11 cellular contexts compared by ENCODE assay signal in genomic region chr1:173112129-173112528, GRCh38.
A peak's percentile ranks its signal among the peaks of the same experiment; 100 is the strongest.
DNase-seq lines count a peak whose midpoint lies in the region; ATAC-seq and TF ChIP-seq lines count a peak whose summit lies in the region.
"Had no signal": no experiment of that assay in that cellular context is flagged by ENCODE, and none has a peak within 500 bp of the region (broad histone marks: within the 10 kb centered on the region; RNA-seq: fewer than 3 reads in every experiment).

No MANE protein-coding gene starts in this region.

- H3K36me3 Mint-ChIP-seq in MCF 10A (ENCODE audit: insufficient read depth, unreplicated experiment) = no peaks in the 10 kb centered on the region
- H3K36me3 Mint-ChIP-seq in GM23338 (ENCODE audit: low read depth) = no peaks in the 10 kb centered on the region

- CTCF ChIA-PET in MCF 10A (lab: Yijun Ruan, JAX) = no interaction called here

- H3K4me2 ChIP-seq in GM23338 = no peak overlapping the region
- H3K4me2 ChIP-seq: A549 had no signal

- no peaks in the 10 kb centered on the region for H3K79me2 ChIP-seq in GM23338 (replicated peaks; ENCODE audit: insufficient read depth)

- DNase-seq in MCF 10A (ENCODE audit: unreplicated experiment) = peak; percentile 34
- DNase-seq in breast epithelium (ENCODE audit: low spot score in 2 of 2) = no peak
- peak; percentile 100 for DNase-seq in SKM-1 treated with dmso at 0.1 percent for 144 hours (lab: John Stamatoyannopoulos, UW; ENCODE audit: unreplicated experiment)
- DNase-seq in upper lobe of right lung = no peak
- DNase-seq in ascending aorta (ENCODE audit: low spot score in 2 of 2) = no peak
- no peak for DNase-seq in GM23338 (ENCODE audit: low spot score)
- no peak for DNase-seq in activated naive CD4-positive, alpha-beta T cell treated with anti-CD3 and anti-CD28 coated beads, Interleukin-2, amount 50 U/mL, for 16 hours

- H3K4me1 Mint-ChIP-seq in MCF 10A (ENCODE audit: insufficient read depth, unreplicated experiment) = peaks cover 14% of the 10 kb centered on the region
- no peaks in the 10 kb centered on the region for H3K4me1 Mint-ChIP-seq in GM23338
- H3K4me1 Mint-ChIP-seq: neural crest cell had no signal

- H3K9me2 ChIP-seq in GM23338 (ENCODE audit: insufficient read depth) = peaks cover 12% of the 10 kb centered on the region

- no peak overlapping the region for H3K27ac Mint-ChIP-seq in MCF 10A (ENCODE audit: low read depth, unreplicated experiment)
- H3K27ac Mint-ChIP-seq in GM23338 = no peak overlapping the region
- H3K27ac Mint-ChIP-seq: T-helper 1 cell treated with Interleukin-12 subunit alpha and Interleukin-12 subunit beta and Interleukin-4 antibody, amounts not matched to agents 30 μg/mL and 1 μg/mL, for 36 hours had no signal

- POLR2A ChIA-PET in MCF 10A (lab: Yijun Ruan, JAX) = no interaction called here

- H3K27ac ChIP-seq in breast epithelium (no peak overlapping the region), upper lobe of right lung (no peak overlapping the region), ascending aorta (no peak overlapping the region), GM23338 (ENCODE audit: low read depth) (no peak overlapping the region)
- H3K27ac ChIP-seq: A549 had no signal

- H2AFZ ChIP-seq in GM23338 = no peak overlapping the region

- H3K9me3 Mint-ChIP-seq in MCF 10A (ENCODE audit: unreplicated experiment) (peaks cover 9% of the 10 kb centered on the region), GM23338 (peaks cover 13% of the 10 kb centered on the region; the same call in 2 of the 3 replicates)

- peak; percentile 95 for ATAC-seq in HG03095 (IDR thresholded peaks at IDR 0.05; ENCODE audit: unreplicated experiment)
- peak; percentile 68 for ATAC-seq in upper lobe of right lung
- ATAC-seq in GM23338 = no peak
- ATAC-seq: A549 had no signal

- H3K27me3 Mint-ChIP-seq in MCF 10A (ENCODE audit: insufficient read depth, unreplicated experiment) = no peaks in the 10 kb centered on the region
- H3K27me3 Mint-ChIP-seq in GM23338 (ENCODE audit: insufficient read depth, low read depth, poor library complexity) = no peaks in the 10 kb centered on the region

- no peak for TF ChIP-seq POLR2A in breast epithelium (IDR thresholded peaks at IDR 0.05)

- TF ChIP-seq CTCF in MCF 10A (IDR thresholded peaks at IDR 0.05; ENCODE audit: unreplicated experiment) (no peak), breast epithelium (IDR thresholded peaks at IDR 0.05) (no peak), upper lobe of right lung (IDR thresholded peaks at IDR 0.05) (no peak), ascending aorta (IDR thresholded peaks at IDR 0.05) (no peak), GM23338 (conservative IDR thresholded peaks at IDR 0.05; ENCODE audit: low read depth in 2 of 2) (no peak)

- H3K9me3 ChIP-seq in breast epithelium (peaks cover 0 to 8% of the 10 kb centered on the region in 2 donors), upper lobe of right lung (no peaks in the 10 kb centered on the region), ascending aorta (peaks cover 0 to 4% of the 10 kb centered on the region in 2 donors)

- intact Hi-C loops in MCF 10A (cut with micrococcal nuclease) = no loop called here
- intact Hi-C loops in breast epithelium (cut with DNase I; ENCODE audit: low total_unique reads) = no loop called here
- intact Hi-C loops in upper lobe of right lung (cut with DNase I) = no loop called here
- intact Hi-C loops in ascending aorta (cut with DNase I) = no loop called here

- H3K4me3 Mint-ChIP-seq in MCF 10A (ENCODE audit: unreplicated experiment) = no peak overlapping the region
- H3K4me3 Mint-ChIP-seq in GM23338 = no peak overlapping the region
- H3K4me3 Mint-ChIP-seq: neural crest cell; T-helper 1 cell treated with Interleukin-12 subunit alpha and Interleukin-12 subunit beta and Interleukin-4 antibody, amounts not matched to agents 30 μg/mL and 1 μg/mL, for 36 hours had no signal

- H3K36me3 ChIP-seq in breast epithelium (no peaks in the 10 kb centered on the region), upper lobe of right lung (no peaks in the 10 kb centered on the region), ascending aorta (no peaks in the 10 kb centered on the region), GM23338 (ENCODE audit: insufficient read depth) (0 out of 2 replicates have a peak, but pooled peaks cover 3% of the 10 kb centered on the region)

- no TSS peak for BruUV-seq in MCF 10A (replicated peaks; lab: Mats Ljungman, UMichigan)

- H4K20me1 ChIP-seq in GM23338 (replicated peaks; ENCODE audit: insufficient read depth) = no peaks in the 10 kb centered on the region

- H3K4me3 ChIP-seq in breast epithelium = no peak overlapping the region
- no peak overlapping the region for H3K4me3 ChIP-seq in upper lobe of right lung
- no peak overlapping the region for H3K4me3 ChIP-seq in ascending aorta
- no peak overlapping the region for H3K4me3 ChIP-seq in GM23338
- H3K4me3 ChIP-seq: A549 had no signal

- H3K4me1 ChIP-seq in breast epithelium = no peaks in the 10 kb centered on the region
- H3K4me1 ChIP-seq in upper lobe of right lung = no peaks in the 10 kb centered on the region
- H3K4me1 ChIP-seq in ascending aorta = no peaks in the 10 kb centered on the region
- no peaks in the 10 kb centered on the region for H3K4me1 ChIP-seq in GM23338 (ENCODE audit: insufficient read depth)
- H3K4me1 ChIP-seq: A549 had no signal

- H3K27me3 ChIP-seq in breast epithelium (no peaks in the 10 kb centered on the region), upper lobe of right lung (no peaks in the 10 kb centered on the region), ascending aorta (no peaks in the 10 kb centered on the region), GM23338 (ENCODE audit: insufficient read depth) (no peaks in the 10 kb centered on the region)

- no peaks in the 10 kb centered on the region for H3F3A ChIP-seq in GM23338 (replicated peaks; ENCODE audit: low read depth)

TF ChIP-seq in GM23338, 12 proteins besides CTCF, POLR2A, EP300 and RAD21 (continues in another document):
- no peak for TF ChIP-seq ZNF114 (CRISPR knock-in tag; IDR thresholded peaks at IDR 0.05)
- no peak for TF ChIP-seq ZNF331 (CRISPR knock-in tag; IDR thresholded peaks at IDR 0.05; ENCODE audit: low read depth)
- TF ChIP-seq NANOG (IDR thresholded peaks at IDR 0.05; ENCODE audit: borderline replicate concordance) = no peak
- TF ChIP-seq CREB1 (CRISPR knock-in tag; IDR thresholded peaks at IDR 0.05; ENCODE audit: low read depth) = no peak
- TF ChIP-seq REST (IDR thresholded peaks at IDR 0.05; ENCODE audit: unreplicated experiment) = no peak
- TF ChIP-seq JUNB (IDR thresholded peaks at IDR 0.05; ENCODE audit: unreplicated experiment) = no peak
- no peak for TF ChIP-seq ETS1 (IDR thresholded peaks at IDR 0.05)
- TF ChIP-seq STAT1 (IDR thresholded peaks at IDR 0.05; ENCODE audit: unreplicated experiment) = no peak
- TF ChIP-seq POLR2AphosphoS5 (IDR thresholded peaks at IDR 0.05; ENCODE audit: low read depth) = no peak

Comparison
In these comparisons a context has a peak if more than half of its experiments do, and no peak if none do; other contexts are left out.
1. DNase-seq: peak in MCF 10A (single experiment) and SKM-1 treated with dmso at 0.1 percent for 144 hours (single experiment); none in breast epithelium (0 of 2), upper lobe of right lung (single experiment), ascending aorta (0 of 2), GM23338 (single experiment) and activated naive CD4-positive, alpha-beta T cell treated with anti-CD3 and anti-CD28 coated beads, Interleukin-2, amount 50 U/mL, for 16 hours (single experiment).